27 cellular contexts compared by ENCODE assay signal in the genomic region with DNA sequence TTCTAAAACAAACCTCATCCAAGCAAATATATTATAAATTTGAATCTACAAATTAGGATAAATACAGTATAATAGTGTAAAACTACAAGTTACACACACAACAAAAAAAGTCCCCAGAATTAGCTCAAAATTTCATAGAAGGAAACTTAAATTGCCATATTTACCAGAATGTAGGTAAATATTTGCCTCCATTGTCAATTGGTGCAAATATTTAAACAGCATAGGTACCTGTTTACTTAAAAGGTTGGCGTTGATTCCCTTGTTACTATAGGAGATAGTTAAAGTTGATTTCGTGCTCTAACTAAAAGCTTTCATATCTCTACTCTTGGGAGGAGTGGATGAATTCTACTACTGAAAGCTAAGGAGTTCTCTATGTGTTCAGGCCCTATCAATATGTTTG.
DNase-seq lines count a peak whose midpoint lies in the region; ATAC-seq, FAIRE-seq and TF ChIP-seq lines count a peak whose summit lies in the region.
"Had no signal": no experiment of that assay in that cellular context is flagged by ENCODE, and none has a peak within 500 bp of the region (broad histone marks: within the 10 kb centered on the region; RNA-seq: fewer than 3 reads in every experiment).

No MANE protein-coding gene starts in this region.

- H3K9me3 ChIP-seq in HepG2 (ENCODE audit: low read length), result no peaks in the 10 kb centered on the region
- H3K9me3 ChIP-seq in right lobe of liver, result no peaks in the 10 kb centered on the region
- no peaks in the 10 kb centered on the region for H3K9me3 ChIP-seq in endothelial cell of umbilical vein (replicated peaks; ENCODE audit: control insufficient read depth, insufficient read depth, low read length)
- H3K9me3 ChIP-seq in breast epithelium, result no peaks in the 10 kb centered on the region
- no peaks in the 10 kb centered on the region for H3K9me3 ChIP-seq in SJCRH30 (replicated peaks)
- H3K9me3 ChIP-seq: BLaER1 had no signal

- H4K20me1 ChIP-seq in HepG2 (ENCODE audit: insufficient read depth, low read length) (no peaks in the 10 kb centered on the region), endothelial cell of umbilical vein (replicated peaks; ENCODE audit: control insufficient read depth, extremely low read depth, insufficient read depth, low read length) (no peaks in the 10 kb centered on the region)
- H4K20me1 ChIP-seq: BLaER1 had no signal

- WGBS in HepG2 (ENCODE audit: low lambda C conversion rate), result 3% methylated on average over 2 of the region's 2 CpGs
- 78% methylated on average over 2 of the region's 2 CpGs for WGBS in right lobe of liver (ENCODE audit: insufficient coverage, low coverage, low lambda C conversion rate, missing lambda C conversion rate)

- H3K27ac ChIP-seq in HepG2 (ENCODE audit: extremely low read length, insufficient read depth, low read length), result no peak overlapping the region
- no peak overlapping the region for H3K27ac ChIP-seq in right lobe of liver
- peak overlapping the region; percentile 29 for H3K27ac ChIP-seq in endothelial cell of umbilical vein (ENCODE audit: insufficient read depth, low read depth, low read length)
- H3K27ac ChIP-seq in breast epithelium, result no peak overlapping the region
- no peak overlapping the region for H3K27ac ChIP-seq in SJCRH30
- H3K27ac ChIP-seq: BLaER1, HL-60, RWPE1 had no signal

- DNase-seq in HepG2 (ENCODE audit: low spot score), result peak; percentile 24
- DNase-seq in right lobe of liver, result no peak
- DNase-seq in NCI-H69 (lab: John Stamatoyannopoulos, UW), result peak; percentile 41
- no peak for DNase-seq in endothelial cell of umbilical vein (ENCODE audit: low read depth, low spot score)
- DNase-seq in activated CD4-positive, alpha-beta memory T cell treated with anti-CD3 and anti-CD28 coated beads, Interleukin-2, amount 10 ng/mL, durations not matched to agents 7 days and 5 days, result no peak
- DNase-seq in breast epithelium (ENCODE audit: low spot score in 2 of 2), result no peak
- no peak for DNase-seq in SJCRH30
- no peak for DNase-seq in mesenteric fat pad (ENCODE audit: low spot score)
- DNase-seq: CD4-positive, CD25-positive, alpha-beta regulatory T cell; DND-41; Kasumi-1; MV-4-11; NCI-H1105 treated with DMSO at 0.1 percent for 48 hours; NCI-H1694; NCI-H2029 treated with DMSO at 0.1 percent for 48 hours; NCI-H226; NCI-H524; SHP77; T-helper 1 cell had no signal

- no peaks in the 10 kb centered on the region for H3K36me3 ChIP-seq in HepG2 (replicated peaks in 1 of 2; ENCODE audit: control insufficient read depth in 1 of 2, insufficient read depth in 2 of 2, low read length in 2 of 2)
- H3K36me3 ChIP-seq in right lobe of liver, result no peaks in the 10 kb centered on the region
- H3K36me3 ChIP-seq in endothelial cell of umbilical vein (ENCODE audit: control insufficient read depth in 2 of 2, extremely low read depth in 1 of 2, insufficient read depth in 2 of 2, low read length in 2 of 2), result no peaks in the 10 kb centered on the region
- no peaks in the 10 kb centered on the region for H3K36me3 ChIP-seq in breast epithelium
- no peaks in the 10 kb centered on the region for H3K36me3 ChIP-seq in SJCRH30
- H3K36me3 ChIP-seq: BLaER1 had no signal

- no peak for FAIRE-seq in HepG2 (lab: Jason Lieb, UNC)
- FAIRE-seq in endothelial cell of umbilical vein (lab: Jason Lieb, UNC), result no peak
- FAIRE-seq: A204.1, D721Med, GM12892, H54 had no signal

- H3K9me1 ChIP-seq in endothelial cell of umbilical vein (replicated peaks; ENCODE audit: control insufficient read depth, extremely low read depth, insufficient read depth, low read length), result no peaks in the 10 kb centered on the region

- CTCF ChIA-PET in HepG2 (lab: Yijun Ruan, JAX; ENCODE audit: low intra/inter-chr PET ratio, low total read pairs) (no interaction called here), endothelial cell of umbilical vein (lab: Charles Lee) (no interaction called here)
- CTCF ChIA-PET in activated CD4-positive, alpha-beta memory T cell treated with anti-CD3 and anti-CD28 coated beads, Interleukin-2, amount 10 ng/mL, durations not matched to agents 7 days and 5 days (lab: Charles Lee), result no interaction called here

- no peak overlapping the region for H3K27ac Mint-ChIP-seq in activated CD4-positive, alpha-beta memory T cell treated with anti-CD3 and anti-CD28 coated beads, Interleukin-2, amount 10 ng/mL, durations not matched to agents 7 days and 5 days
- H3K27ac Mint-ChIP-seq: CD4-positive, CD25-positive, alpha-beta regulatory T cell had no signal

- peak; percentile 27; the same call in 1 of the 3 replicates for ATAC-seq in HepG2
- no peak for ATAC-seq in right lobe of liver
- ATAC-seq: Panc1 had no signal

- H3K27me3 Mint-ChIP-seq in activated CD4-positive, alpha-beta memory T cell treated with anti-CD3 and anti-CD28 coated beads, Interleukin-2, amount 10 ng/mL, durations not matched to agents 7 days and 5 days, result no peaks in the 10 kb centered on the region
- H3K27me3 Mint-ChIP-seq: CD4-positive, CD25-positive, alpha-beta regulatory T cell had no signal

- no peaks in the 10 kb centered on the region for H3K4me1 Mint-ChIP-seq in activated CD4-positive, alpha-beta memory T cell treated with anti-CD3 and anti-CD28 coated beads, Interleukin-2, amount 10 ng/mL, durations not matched to agents 7 days and 5 days
- H3K4me1 Mint-ChIP-seq: CD4-positive, CD25-positive, alpha-beta regulatory T cell had no signal

- H2AFZ ChIP-seq in HepG2 (ENCODE audit: low read length), result no peak overlapping the region
- H2AFZ ChIP-seq in endothelial cell of umbilical vein (ENCODE audit: low read depth, low read length), result peak overlapping the region; percentile 30

- H3K79me2 ChIP-seq in HepG2 (ENCODE audit: insufficient read depth, low read length) (no peaks in the 10 kb centered on the region), endothelial cell of umbilical vein (ENCODE audit: control insufficient read depth, insufficient read depth, low read length) (no peaks in the 10 kb centered on the region)

- H3K9ac ChIP-seq in HepG2 (ENCODE audit: insufficient read depth, low read depth, low read length), result no peak overlapping the region
- H3K9ac ChIP-seq in endothelial cell of umbilical vein (replicated peaks; ENCODE audit: extremely low read depth, insufficient read depth, low read length), result no peak overlapping the region
- H3K9ac ChIP-seq: BLaER1 had no signal

- H3K9me3 Mint-ChIP-seq in activated CD4-positive, alpha-beta memory T cell treated with anti-CD3 and anti-CD28 coated beads, Interleukin-2, amount 10 ng/mL, durations not matched to agents 7 days and 5 days, result no peaks in the 10 kb centered on the region

- TF ChIP-seq POLR2A in HepG2 (IDR thresholded peaks at IDR 0.05; ENCODE audit: insufficient read depth in 1 of 2, low read depth in 2 of 2, low read length in 2 of 2) (no peak), right lobe of liver (IDR thresholded peaks at IDR 0.05) (no peak), endothelial cell of umbilical vein (IDR thresholded peaks at IDR 0.05; ENCODE audit: low read depth, low read length) (no peak), breast epithelium (IDR thresholded peaks at IDR 0.05) (no peak)

- TF ChIP-seq EP300 in HepG2 (IDR thresholded peaks at IDR 0.05; ENCODE audit: low read depth in 2 of 2, low read length in 2 of 2) (peak in 1 of 2 experiments; percentile 70; a peak in 2 of 4 replicates), HepG2 (CRISPR knock-in tag; IDR thresholded peaks at IDR 0.05; ENCODE audit: borderline replicate concordance) (no peak; the same call in 1 of the 2 replicates)

- in situ Hi-C loops in HepG2 (cut with HindIII; ENCODE audit: extremely low pct_ligation_motif_present, low pct_unique_long_range_greater_than_20kb), result no loop called here

- H3K27me3 ChIP-seq in HepG2 (ENCODE audit: control insufficient read depth in 1 of 2, insufficient read depth in 2 of 2, low read length in 2 of 2) (no peaks in the 10 kb centered on the region), right lobe of liver (no peaks in the 10 kb centered on the region), endothelial cell of umbilical vein (ENCODE audit: control insufficient read depth in 2 of 2, insufficient read depth in 2 of 2, low read length in 2 of 2) (no peaks in the 10 kb centered on the region), breast epithelium (no peaks in the 10 kb centered on the region), SJCRH30 (peaks cover 3% of the 10 kb centered on the region; the same call in 1 of the 2 replicates)
- H3K27me3 ChIP-seq: BLaER1 had no signal

- H3K4me1 ChIP-seq in HepG2 (ENCODE audit: insufficient read depth, low read length) (peaks cover 44% of the 10 kb centered on the region), right lobe of liver (no peaks in the 10 kb centered on the region), endothelial cell of umbilical vein (ENCODE audit: control insufficient read depth, extremely low read depth, insufficient read depth, low read length) (peaks cover 27% of the 10 kb centered on the region), breast epithelium (no peaks in the 10 kb centered on the region), SJCRH30 (no peaks in the 10 kb centered on the region)
- H3K4me1 ChIP-seq: BLaER1 had no signal

- POLR2A ChIA-PET in HepG2 (lab: Yijun Ruan, JAX), result interaction anchor here (0.8 to 1.4 kb wide), 2 partner anchors 70 to 112 kb away, joined by 3 read pairs; no protein-coding TSS in a partner anchor
- POLR2A ChIA-PET in endothelial cell of umbilical vein (lab: Charles Lee), result no interaction called here
- POLR2A ChIA-PET in activated CD4-positive, alpha-beta memory T cell treated with anti-CD3 and anti-CD28 coated beads, Interleukin-2, amount 10 ng/mL, durations not matched to agents 7 days and 5 days (lab: Charles Lee), result no interaction called here

- no peak for TF ChIP-seq RAD21 in HepG2 (CRISPR knock-in tag; IDR thresholded peaks at IDR 0.05)

- peak overlapping the region in 1 of 3 experiments; percentile 3; a peak in 1 of 6 replicates for H3K4me3 ChIP-seq in HepG2 (replicated peaks in 1 of 3; ENCODE audit: insufficient read depth in 1 of 3, low read depth in 2 of 3, low read length in 3 of 3)
- H3K4me3 ChIP-seq in right lobe of liver, result no peak overlapping the region
- H3K4me3 ChIP-seq in endothelial cell of umbilical vein (replicated peaks in 1 of 3; ENCODE audit: insufficient read depth in 1 of 3, low read depth in 1 of 3, low read length in 3 of 3), result no peak overlapping the region
- H3K4me3 ChIP-seq in breast epithelium, result no peak overlapping the region
- no peak overlapping the region for H3K4me3 ChIP-seq in SJCRH30
- H3K4me3 ChIP-seq: BLaER1 had no signal

- no peak for TF ChIP-seq CTCF in HepG2 (CRISPR knock-in tag; IDR thresholded peaks at IDR 0.05)
- TF ChIP-seq CTCF in right lobe of liver (IDR thresholded peaks at IDR 0.05), result no peak
- TF ChIP-seq CTCF in endothelial cell of umbilical vein (IDR thresholded peaks at IDR 0.05; ENCODE audit: extremely low read depth in 1 of 2, insufficient read depth in 1 of 2, low read depth in 1 of 2, low read length in 2 of 2), result no peak
- TF ChIP-seq CTCF in breast epithelium (IDR thresholded peaks at IDR 0.05), result no peak

- H3K4me2 ChIP-seq in HepG2 (ENCODE audit: low read depth, low read length) (peak overlapping the region; percentile 35; the same call in 1 of the 2 replicates), endothelial cell of umbilical vein (ENCODE audit: insufficient read depth, low read length) (peak overlapping the region; percentile 36)
- H3K4me2 ChIP-seq: BLaER1 had no signal

- dilution Hi-C loops in endothelial cell of umbilical vein (cut with MboI; ENCODE audit: extremely low pct_ligation_motif_present, low sequenced_read_pairs), result no loop called here

- no TSS peak for BruUV-seq in HepG2 (replicated peaks; lab: Mats Ljungman, UMichigan)
- BruUV-seq in endothelial cell of umbilical vein (replicated peaks; lab: Mats Ljungman, UMichigan), result no TSS peak

- H3K4me3 Mint-ChIP-seq in activated CD4-positive, alpha-beta memory T cell treated with anti-CD3 and anti-CD28 coated beads, Interleukin-2, amount 10 ng/mL, durations not matched to agents 7 days and 5 days, result no peak overlapping the region
- H3K4me3 Mint-ChIP-seq: CD4-positive, CD25-positive, alpha-beta regulatory T cell had no signal

- H3K36me3 Mint-ChIP-seq in activated CD4-positive, alpha-beta memory T cell treated with anti-CD3 and anti-CD28 coated beads, Interleukin-2, amount 10 ng/mL, durations not matched to agents 7 days and 5 days (ENCODE audit: low read depth), result no peaks in the 10 kb centered on the region
- H3K36me3 Mint-ChIP-seq: CD4-positive, CD25-positive, alpha-beta regulatory T cell had no signal

- intact Hi-C loops in HepG2 (cut with micrococcal nuclease; ENCODE audit: unreplicated experiment), result no loop called here
- intact Hi-C loops in right lobe of liver (cut with DNase I), result no loop called here
- intact Hi-C loops in endothelial cell of umbilical vein (cut with micrococcal nuclease), result loop anchor here (2.0 to 10.0 kb wide), 2 partner anchors 55 to 1409 kb away; no protein-coding TSS in a partner anchor
- intact Hi-C loops in breast epithelium (cut with DNase I; ENCODE audit: low total_unique reads), result no loop called here

Comparison
In these comparisons a context has a peak if more than half of its experiments do, and no peak if none do; other contexts are left out.
1. DNase-seq: peak in HepG2 (single experiment) and NCI-H69 (single experiment); none in right lobe of liver (0 of 3), endothelial cell of umbilical vein (single experiment), activated CD4-positive, alpha-beta memory T cell treated with anti-CD3 and anti-CD28 coated beads, Interleukin-2, amount 10 ng/mL, durations not matched to agents 7 days and 5 days (single experiment), breast epithelium (0 of 2), SJCRH30 (0 of 2) and mesenteric fat pad (single experiment).